In genomic region chr1:220226752-220227151, GRCh38 we compare ENCODE assay signal across 17 cellular contexts.
"Had no signal": no experiment of that assay in that cellular context is flagged by ENCODE, and none has a peak within 500 bp of the region (broad histone marks: within the 10 kb centered on the region; RNA-seq: fewer than 3 reads in every experiment).

No MANE protein-coding gene starts in this region.

- H3K27ac Mint-ChIP-seq: activated T-cell treated with anti-CD3 and anti-CD28 coated beads, Interleukin-2, amount 50 U/mL, for 24 hours; neural progenitor cell; stimulated activated naive CD8-positive, alpha-beta T cell treated with anti-CD3 and anti-CD28 coated beads, Interleukin-15, Interleukin-2, amounts not matched to agents 100 ng/mL and 50 ng/mL, for 24 hours had no signal

- H3K36me3 ChIP-seq: neural progenitor cell had no signal

- H3K9me3 ChIP-seq: esophagus squamous epithelium, suprapubic skin, upper lobe of right lung had no signal

- H3K27me3 Mint-ChIP-seq: activated naive CD4-positive, alpha-beta T cell treated with anti-CD3 and anti-CD28 coated beads, Interleukin-2, amount 50 U/mL, for 24 hours; activated T-cell treated with anti-CD3 and anti-CD28 coated beads, Interleukin-2, amount 50 U/mL, for 24 hours; stimulated activated naive CD8-positive, alpha-beta T cell treated with anti-CD3 and anti-CD28 coated beads, Interleukin-15, Interleukin-2, amounts not matched to agents 100 ng/mL and 50 ng/mL, for 24 hours had no signal

- H3K4me3 ChIP-seq: esophagus squamous epithelium, hepatocyte, lung, neural progenitor cell, suprapubic skin, upper lobe of right lung had no signal

- H3K4me1 Mint-ChIP-seq: neural progenitor cell had no signal

- H3K27ac ChIP-seq: esophagus squamous epithelium, hepatocyte, neural progenitor cell, suprapubic skin, upper lobe of right lung had no signal

- ATAC-seq: sciatic nerve, upper lobe of right lung had no signal

- H3K4me3 Mint-ChIP-seq: activated naive CD4-positive, alpha-beta T cell treated with anti-CD3 and anti-CD28 coated beads, Interleukin-2, amount 50 U/mL, for 24 hours; activated T-cell treated with anti-CD3 and anti-CD28 coated beads, Interleukin-2, amount 50 U/mL, for 24 hours; neural progenitor cell; stimulated activated naive CD8-positive, alpha-beta T cell treated with anti-CD3 and anti-CD28 coated beads, Interleukin-15, Interleukin-2, amounts not matched to agents 100 ng/mL and 50 ng/mL, for 24 hours had no signal

- H3K27me3 ChIP-seq: esophagus squamous epithelium, hepatocyte, neural progenitor cell, suprapubic skin, upper lobe of right lung had no signal

- DNase-seq: activated CD4-positive, alpha-beta T cell treated with anti-CD3 and anti-CD28 coated beads, Interleukin-2, amount 50 U/mL, for 48 hours; activated effector memory CD4-positive, alpha-beta T cell treated with Interleukin-2 at 50 U/mL for 16 hours; activated T-cell treated with anti-CD3 and anti-CD28 coated beads, Interleukin-2, amount 50 U/mL, for 24 hours; amniotic stem cell; caudate nucleus; cortex of kidney; effector CD4-positive, alpha-beta T cell; esophagus squamous epithelium; islet precursor cell; upper lobe of right lung had no signal

- H3K9me3 Mint-ChIP-seq: activated naive CD4-positive, alpha-beta T cell treated with anti-CD3 and anti-CD28 coated beads, Interleukin-2, amount 50 U/mL, for 24 hours; activated T-cell treated with anti-CD3 and anti-CD28 coated beads, Interleukin-2, amount 50 U/mL, for 24 hours; neural progenitor cell; stimulated activated naive CD8-positive, alpha-beta T cell treated with anti-CD3 and anti-CD28 coated beads, Interleukin-15, Interleukin-2, amounts not matched to agents 100 ng/mL and 50 ng/mL, for 24 hours had no signal
